Comparison of ENCODE assay signal across 13 cellular contexts in genomic region chr6:11685411-11686093, GRCh38.
A peak's percentile ranks its signal among the peaks of the same experiment; 100 is the strongest.
DNase-seq lines count a peak whose midpoint lies in the region; ATAC-seq and TF ChIP-seq lines count a peak whose summit lies in the region.
"Had no signal": no experiment of that assay in that cellular context is flagged by ENCODE, and none has a peak within 500 bp of the region (broad histone marks: within the 10 kb centered on the region; RNA-seq: fewer than 3 reads in every experiment).

No MANE protein-coding gene starts in this region.

- 71 to 77% methylated on average over 2 to 4 of the region's 4 CpGs for WGBS in mesodermal cell (ENCODE audit: insufficient coverage in 2 of 2), 2 experiments
- WGBS in testis, 2 donors, result 75 to 83% methylated on average over 4 of the region's 4 CpGs

- H3K4me1 ChIP-seq in mesodermal cell (ENCODE audit: control insufficient read depth, insufficient read depth, low read length, poor library complexity, severe bottlenecking) (peaks cover 25% of the 10 kb centered on the region), testis (no peaks in the 10 kb centered on the region)

- peaks cover 23% of the 10 kb centered on the region for H3K4me1 Mint-ChIP-seq in chondrocyte (ENCODE audit: low read depth)
- H3K4me1 Mint-ChIP-seq: naive B cell had no signal

- H3K27me3 Mint-ChIP-seq in chondrocyte (ENCODE audit: low read depth), result no peaks in the 10 kb centered on the region

- H3K36me3 ChIP-seq in mesodermal cell (ENCODE audit: control insufficient read depth, insufficient read depth, low read length) (no peaks in the 10 kb centered on the region), testis (ENCODE audit: low read depth, missing control alignments) (no peaks in the 10 kb centered on the region)
- H3K36me3 ChIP-seq: colonic mucosa had no signal

- H3K9me3 ChIP-seq in mesodermal cell (ENCODE audit: control insufficient read depth, low read length) (peaks cover 4% of the 10 kb centered on the region), testis (no peaks in the 10 kb centered on the region)
- H3K9me3 ChIP-seq: colonic mucosa had no signal

- ATAC-seq in HG03354 (IDR thresholded peaks at IDR 0.05; ENCODE audit: poor library complexity, severe bottlenecking, unreplicated experiment), result no peak
- ATAC-seq: WTC11 had no signal

- TF ChIP-seq POLR2A in testis (IDR thresholded peaks at IDR 0.05), result no peak

- no peaks in the 10 kb centered on the region for H3K36me3 Mint-ChIP-seq in chondrocyte (ENCODE audit: low read depth)

- TF ChIP-seq CTCF in chondrocyte (IDR thresholded peaks at IDR 0.05), result no peak
- TF ChIP-seq CTCF in testis (IDR thresholded peaks at IDR 0.05), result no peak

- peak; percentile 38 for DNase-seq in COLO829 (ENCODE audit: low spot score)
- peak; percentile 64 for DNase-seq in LHCN-M2 (ENCODE audit: low read depth)
- no peak for DNase-seq in chondrocyte (ENCODE audit: low spot score)
- no peak for DNase-seq in NCI-H128 (lab: John Stamatoyannopoulos, UW; ENCODE audit: unreplicated experiment)
- no peak for DNase-seq in OCI-M1 (lab: John Stamatoyannopoulos, UW)
- DNase-seq in testis, result no peak
- DNase-seq: colonic mucosa, naive B cell, NCI-H2107 had no signal

- no peak overlapping the region for H3K4me3 Mint-ChIP-seq in chondrocyte (ENCODE audit: unreplicated experiment)
- H3K4me3 Mint-ChIP-seq: activated T-helper 1 cell treated with anti-CD3 and anti-CD28 coated beads, Interleukin-12 subunit alpha, Interleukin-12 subunit beta, Interleukin-2, Interleukin-4 antibody, amounts not matched to agents 30 ng/mL and 10 ng/mL and 1 ng/mL, durations not matched to agents 14 hours and 24 hours and 36 hours; naive B cell; WTC11 had no signal

- H3K27ac ChIP-seq in mesodermal cell (ENCODE audit: low read depth, low read length, severe bottlenecking) (peak overlapping the region; percentile 91), testis (no peak overlapping the region)
- H3K27ac ChIP-seq: colonic mucosa had no signal

- intact Hi-C loops in testis (cut with DNase I; ENCODE audit: low total_unique reads), result no loop called here

- H3K27me3 ChIP-seq in testis, result no peaks in the 10 kb centered on the region
- H3K27me3 ChIP-seq: colonic mucosa had no signal

- peak overlapping the region; percentile 67 for H3K27ac Mint-ChIP-seq in chondrocyte (ENCODE audit: unreplicated experiment)
- H3K27ac Mint-ChIP-seq: activated T-helper 1 cell treated with anti-CD3 and anti-CD28 coated beads, Interleukin-12 subunit alpha, Interleukin-12 subunit beta, Interleukin-2, Interleukin-4 antibody, amounts not matched to agents 30 ng/mL and 10 ng/mL and 1 ng/mL, durations not matched to agents 14 hours and 24 hours and 36 hours; naive B cell; WTC11 had no signal

- peaks cover 10% of the 10 kb centered on the region for H3K9me3 Mint-ChIP-seq in chondrocyte (ENCODE audit: low read depth)

- H3K4me3 ChIP-seq in mesodermal cell (ENCODE audit: extremely low read depth, insufficient read depth, low read length, poor library complexity, severe bottlenecking) (no peak overlapping the region), testis (no peak overlapping the region)
- H3K4me3 ChIP-seq: colonic mucosa had no signal

Comparison
In these comparisons a context has a peak if more than half of its experiments do, and no peak if none do; other contexts are left out.
1. DNase-seq: peak in COLO829 (single experiment) and LHCN-M2 (single experiment); none in chondrocyte (single experiment), NCI-H128 (single experiment), OCI-M1 (single experiment) and testis (single experiment).